ENCODE assay signal across 8 cellular contexts in genomic region chr22:18528597-18529415, GRCh38. TPM values are rescaled to one million over a fixed set of nuclear protein-coding genes. Genes with fewer than 3 reads are reported as not detected.
A peak's percentile ranks its signal among the peaks of the same experiment; 100 is the strongest.
DNase-seq lines count a peak whose midpoint lies in the region; ATAC-seq and TF ChIP-seq lines count a peak whose summit lies in the region.
"Not testable (repeated sequence)": the region's sequence is repeated elsewhere in the genome, so short reads cannot be mapped to it uniquely, and the experiment has no call there.

No MANE protein-coding gene starts in this region.

- DNase-seq in CD4-positive, alpha-beta T cell, result peak; percentile 74 to 97 (median 93)
- DNase-seq in T-helper 2 cell, result peak; percentile 65 to 92 (median 85)
- peak; percentile 85 for DNase-seq in activated naive CD4-positive, alpha-beta T cell treated with anti-CD3 and anti-CD28 coated beads for 36 hours
- DNase-seq in fibroblast of villous mesenchyme (ENCODE audit: low read depth), result peak; percentile 92
- DNase-seq in naive thymus-derived CD4-positive, alpha-beta T cell, result peak; percentile 66 to 92 (median 81)
- peak; percentile 64 for DNase-seq in stimulated activated CD8-positive, alpha-beta memory T cell treated with anti-CD3 and anti-CD28 coated beads, Interleukin-12 subunit alpha, Interleukin-12 subunit beta, amount 100 ng/mL, for 4 hours (ENCODE audit: low read depth)

- CTCF ChIA-PET in CD4-positive, alpha-beta T cell (lab: Charles Lee); activated naive CD4-positive, alpha-beta T cell treated with anti-CD3 and anti-CD28 coated beads for 36 hours (lab: Charles Lee); naive thymus-derived CD4-positive, alpha-beta T cell (lab: Charles Lee): not testable (repeated sequence)

- not testable (repeated sequence) for H3K9me3 ChIP-seq in CD4-positive, alpha-beta T cell (ENCODE audit: control insufficient read depth, low read length); naive thymus-derived CD4-positive, alpha-beta T cell (ENCODE audit: control insufficient read depth in 2 of 3, low read length in 3 of 3)

- H3K27me3 Mint-ChIP-seq in CD4-positive, alpha-beta T cell; activated naive CD4-positive, alpha-beta T cell treated with anti-CD3 and anti-CD28 coated beads for 36 hours (ENCODE audit: low read depth); naive thymus-derived CD4-positive, alpha-beta T cell: not testable (repeated sequence)

- not testable (repeated sequence) for H3K36me3 ChIP-seq in naive thymus-derived CD4-positive, alpha-beta T cell (ENCODE audit: control insufficient read depth in 2 of 3, insufficient read depth in 3 of 3, low read length in 3 of 3)

- H3K9me3 Mint-ChIP-seq in CD4-positive, alpha-beta T cell; activated naive CD4-positive, alpha-beta T cell treated with anti-CD3 and anti-CD28 coated beads for 36 hours; naive thymus-derived CD4-positive, alpha-beta T cell: not testable (repeated sequence)

- POLR2A ChIA-PET in CD4-positive, alpha-beta T cell (lab: Charles Lee); naive thymus-derived CD4-positive, alpha-beta T cell (lab: Charles Lee): not testable (repeated sequence)

- not testable (repeated sequence) for H3K4me1 ChIP-seq in naive thymus-derived CD4-positive, alpha-beta T cell (ENCODE audit: control insufficient read depth in 2 of 2, insufficient read depth in 2 of 2, low read length in 2 of 2)

- intact Hi-C loops in CD4-positive, alpha-beta T cell (cut with DNase I, micrococcal nuclease); activated naive CD4-positive, alpha-beta T cell treated with anti-CD3 and anti-CD28 coated beads for 36 hours (cut with micrococcal nuclease); naive thymus-derived CD4-positive, alpha-beta T cell (cut with micrococcal nuclease): not testable (repeated sequence)

- peak overlapping the region; percentile 52 for H3K4me3 ChIP-seq in fibroblast of villous mesenchyme (ENCODE audit: low read depth, low read length)
- not testable (repeated sequence) for H3K4me3 ChIP-seq in naive thymus-derived CD4-positive, alpha-beta T cell (ENCODE audit: low read length)

- H3K27me3 ChIP-seq in CD4-positive, alpha-beta T cell (ENCODE audit: control insufficient read depth, insufficient read depth, low read length); naive thymus-derived CD4-positive, alpha-beta T cell (ENCODE audit: control insufficient read depth in 2 of 2, insufficient read depth in 2 of 2, low read length in 2 of 2): not testable (repeated sequence)

- not testable (repeated sequence) for H3K36me3 Mint-ChIP-seq in CD4-positive, alpha-beta T cell (ENCODE audit: low read depth); activated naive CD4-positive, alpha-beta T cell treated with anti-CD3 and anti-CD28 coated beads for 36 hours (ENCODE audit: low read depth); naive thymus-derived CD4-positive, alpha-beta T cell

- H3K4me3 Mint-ChIP-seq in CD4-positive, alpha-beta T cell, result peak overlapping the region; percentile 90
- not testable (repeated sequence) for H3K4me3 Mint-ChIP-seq in activated naive CD4-positive, alpha-beta T cell treated with anti-CD3 and anti-CD28 coated beads for 36 hours
- peak overlapping the region in 2 of 10 donors; percentile 79 to 84 for H3K4me3 Mint-ChIP-seq in naive thymus-derived CD4-positive, alpha-beta T cell

- not testable (repeated sequence) for H3K4me1 Mint-ChIP-seq in CD4-positive, alpha-beta T cell (ENCODE audit: low read depth); activated naive CD4-positive, alpha-beta T cell treated with anti-CD3 and anti-CD28 coated beads for 36 hours (ENCODE audit: low read depth); naive thymus-derived CD4-positive, alpha-beta T cell

- H3K27ac Mint-ChIP-seq in CD4-positive, alpha-beta T cell, result peak overlapping the region; percentile 97
- not testable (repeated sequence) for H3K27ac Mint-ChIP-seq in activated naive CD4-positive, alpha-beta T cell treated with anti-CD3 and anti-CD28 coated beads for 36 hours
- peak overlapping the region in 3 of 9 donors; percentile 68 to 96 (median 74) for H3K27ac Mint-ChIP-seq in naive thymus-derived CD4-positive, alpha-beta T cell

- not testable (repeated sequence) for H3K27ac ChIP-seq in CD4-positive, alpha-beta T cell (ENCODE audit: low read depth, low read length); naive thymus-derived CD4-positive, alpha-beta T cell (ENCODE audit: low read depth, low read length)

- ATAC-seq in CD4-positive, alpha-beta T cell (ENCODE audit: poor library complexity), result peak; percentile 76
- ATAC-seq in GM21515 (IDR thresholded peaks at IDR 0.05; ENCODE audit: unreplicated experiment) (peak; percentile 66), HG03354 (IDR thresholded peaks at IDR 0.05; ENCODE audit: poor library complexity, severe bottlenecking, unreplicated experiment) (peak; percentile 79)
- ATAC-seq in naive thymus-derived CD4-positive, alpha-beta T cell, result peak; percentile 90

- not testable (repeated sequence) for TF ChIP-seq CTCF in CD4-positive, alpha-beta T cell (IDR thresholded peaks at IDR 0.05); fibroblast of villous mesenchyme (IDR thresholded peaks at IDR 0.05; ENCODE audit: insufficient read depth, low read depth, low read length)

RNA-seq across cellular contexts. Expression of gene TMEM191B, which starts 1.2 kb away (rescaled TPM):
- total RNA-seq in CD4-positive, alpha-beta T cell, result 10 to 100 TPM; 10.1 to 12.7 TPM
- not detected for total RNA-seq in activated naive CD4-positive, alpha-beta T cell treated with anti-CD3 and anti-CD28 coated beads for 36 hours
- 1.3 and 2.3 TPM in 2 replicates for total RNA-seq in fibroblast of villous mesenchyme
- total RNA-seq in naive thymus-derived CD4-positive, alpha-beta T cell, result 1 to 10 TPM in 4 of 5 experiments, not detected in 1; 1.0 to 4.2 (median 2.8) TPM
- 1 to 10 TPM in 1 of 2 donors, not detected in 1; 1.3 TPM for polyA plus RNA-seq in naive thymus-derived CD4-positive, alpha-beta T cell

RNA-seq across cellular contexts. Expression of gene GGTLC3, which starts 10.8 kb away (rescaled TPM):
- under 1 TPM; 0.36 to 0.58 TPM for total RNA-seq in CD4-positive, alpha-beta T cell
- total RNA-seq in activated naive CD4-positive, alpha-beta T cell treated with anti-CD3 and anti-CD28 coated beads for 36 hours, result not detected
- total RNA-seq in fibroblast of villous mesenchyme, result not detected in 2 replicates
- total RNA-seq in naive thymus-derived CD4-positive, alpha-beta T cell, result not detected
- not detected for polyA plus RNA-seq in naive thymus-derived CD4-positive, alpha-beta T cell
